In genomic region chr18:7566587-7567486, GRCh38 we compare ENCODE assay signal across 8 cellular contexts. TPM values are rescaled to one million over a fixed set of nuclear protein-coding genes. Genes with fewer than 3 reads are reported as not detected.
DNase-seq lines count a peak whose midpoint lies in the region; ATAC-seq, FAIRE-seq and TF ChIP-seq lines count a peak whose summit lies in the region.

Gene PTPRM, plus strand, starts transcription at chr18:7567316. Its CDS starts 503 bp downstream, at chr18:7567819.

- intact Hi-C loops in ascending aorta (cut with DNase I) (loop anchor here (2.0 to 10.0 kb wide), 10 partner anchors 32 to 778 kb away; no protein-coding TSS in a partner anchor), heart right ventricle (cut with DNase I) (loop anchor here (1.0 to 10.0 kb wide), 24 partner anchors 40 to 918 kb away; no protein-coding TSS in a partner anchor), ovary (cut with DNase I) (loop anchor here in 3 of 4 donors (2.0 to 10.0 kb wide), 3 partner anchors 292 to 295 kb away; no protein-coding TSS in a partner anchor)

- H3K4me1 ChIP-seq in SJSA1 (replicated peaks) (peaks cover 35% of the 10 kb centered on the region), ascending aorta (peaks cover 0 to 22% of the 10 kb centered on the region in 2 donors), heart right ventricle (peaks cover 0 to 64% (median 34%) of the 10 kb centered on the region in 9 donors), ovary (ENCODE audit: insufficient read depth) (peaks cover 7% of the 10 kb centered on the region)

- TF ChIP-seq CTCF in ascending aorta (IDR thresholded peaks at IDR 0.05) = peak in 1 of 3 experiments; percentile 86
- peak in 8 of 9 donors; percentile 12 to 79 (median 42) for TF ChIP-seq CTCF in heart right ventricle (IDR thresholded peaks at IDR 0.05)
- TF ChIP-seq CTCF in ovary (IDR thresholded peaks at IDR 0.05) = peak in 2 of 3 donors; percentile 62 to 76

- H3K27ac ChIP-seq in SJSA1 (peak within 1 kb of the TSS; percentile 91), ascending aorta (peak within 1 kb of the TSS; percentile 93 to 100), heart right ventricle (peak within 1 kb of the TSS; percentile 95 to 100 (median 98)), ovary (peak within 1 kb of the TSS; percentile 94 to 97)

- H3K27me3 ChIP-seq in SJSA1 (replicated peaks) = no peaks in the 10 kb centered on the region
- no peaks in the 10 kb centered on the region for H3K27me3 ChIP-seq in ascending aorta
- peaks cover 0 to 60% (median 0%) of the 10 kb centered on the region in 7 donors for H3K27me3 ChIP-seq in heart right ventricle
- no peaks in the 10 kb centered on the region for H3K27me3 ChIP-seq in ovary

- H3K4me3 ChIP-seq in SJSA1 (peak within 1 kb of the TSS; percentile 97), ascending aorta (peak within 1 kb of the TSS; percentile 85 to 96), heart right ventricle (peak within 1 kb of the TSS; percentile 76 to 95 (median 88)), ovary (peak within 1 kb of the TSS; percentile 60)

- TF ChIP-seq EP300 in ovary (IDR thresholded peaks at IDR 0.05) = no peak

- ATAC-seq in GM21360 (IDR thresholded peaks at IDR 0.05; ENCODE audit: unreplicated experiment) (peak; percentile 90), HG03565 (IDR thresholded peaks at IDR 0.05; ENCODE audit: unreplicated experiment) (peak; percentile 85), heart right ventricle (peak; percentile 88 to 94 (median 92))

- peak; percentile 94 for FAIRE-seq in urothelium cell line (lab: Jason Lieb, UNC)

- peak; percentile 61 for TF ChIP-seq POLR2A in ovary (IDR thresholded peaks at IDR 0.05)

- 0% methylated on average over 118 to 138 of the region's 138 CpGs for WGBS in heart right ventricle, 2 donors
- WGBS in ovary, 3 donors = 0% methylated on average over 60 to 137 of the region's 138 CpGs

- H3K36me3 ChIP-seq in SJSA1 = peaks cover 19% of the 10 kb centered on the region
- H3K36me3 ChIP-seq in ascending aorta = no peaks in the 10 kb centered on the region
- H3K36me3 ChIP-seq in heart right ventricle = no peaks in the 10 kb centered on the region
- H3K36me3 ChIP-seq in ovary = no peaks in the 10 kb centered on the region

- DNase-seq in COR-L47 (lab: John Stamatoyannopoulos, UW) (peak; percentile 72), SJSA1 (ENCODE audit: low read depth in 1 of 2, low spot score in 2 of 2) (peak; percentile 83 to 90), ascending aorta (ENCODE audit: low spot score in 2 of 2) (peak; percentile 64 to 95), heart right ventricle (peak; percentile 93 to 94), ovary (peak; percentile 78 to 88 (median 86)), urothelium cell line (ENCODE audit: low spot score) (peak; percentile 97)

- H3K9me3 ChIP-seq in SJSA1 (replicated peaks) (peaks cover 3% of the 10 kb centered on the region; the same call in 1 of the 2 replicates), ascending aorta (no peaks in the 10 kb centered on the region), heart right ventricle (no peaks in the 10 kb centered on the region), ovary (no peaks in the 10 kb centered on the region)

RNA-seq across cellular contexts. Expression of gene PTPRM, which starts in this region (rescaled TPM):
- 33.1 and 68.3 TPM in 2 replicates for total RNA-seq in SJSA1 (2014; rRNA removed; shearing (Covaris generic))
- total RNA-seq in ascending aorta (257 TPM), heart right ventricle (100 to 1,000 TPM; 104 to 170 (median 145) TPM), ovary (10 to 100 TPM; 45.6 to 73.3 (median 56.9) TPM)
- polyA plus RNA-seq in heart right ventricle (100 to 1,000 TPM in 1 of 2 donors, 10 to 100 TPM in 1; 81.7 to 118 TPM), ovary (10 to 100 TPM; 51.1 to 82.0 TPM)

Comparison
In these comparisons a context has a peak if more than half of its experiments do, and no peak if none do; other contexts are left out.
1. Peak in every context shown above with its lines: DNase-seq, ATAC-seq, H3K4me3 ChIP-seq and H3K27ac ChIP-seq.